27 cellular contexts compared by ENCODE assay signal in the genomic region with DNA sequence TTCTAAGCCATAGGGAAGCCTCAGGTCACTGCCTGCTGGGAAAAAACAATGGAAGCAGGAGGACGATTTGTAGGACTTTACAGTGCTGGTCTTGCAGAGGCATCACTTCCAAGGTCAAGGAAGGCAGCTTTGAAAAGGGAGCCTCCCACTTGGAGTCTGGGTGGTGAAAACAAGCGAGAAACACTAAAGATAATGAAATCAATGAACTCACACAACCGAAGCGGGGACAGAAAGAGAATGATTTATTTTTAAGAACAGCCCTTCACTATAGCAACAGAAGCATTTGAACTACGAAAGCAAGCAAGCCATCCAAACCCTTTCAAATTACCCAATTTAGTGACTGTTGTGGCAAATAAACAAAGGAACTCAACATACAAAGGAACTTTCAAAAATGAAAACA.
DNase-seq lines count a peak whose midpoint lies in the region; ATAC-seq lines count a peak whose summit lies in the region.
"Had no signal": no experiment of that assay in that cellular context is flagged by ENCODE, and none has a peak within 500 bp of the region (broad histone marks: within the 10 kb centered on the region; RNA-seq: fewer than 3 reads in every experiment).

No MANE protein-coding gene starts in this region.

- no peak for ATAC-seq in GM21786 (IDR thresholded peaks at IDR 0.05; ENCODE audit: unreplicated experiment)
- ATAC-seq: A549; K562; left lobe of liver; psoas muscle; Right ventricle myocardium inferior; stimulated activated effector memory CD8-positive, alpha-beta T cell treated with anti-CD3 and anti-CD28 coated beads, Interleukin-12 subunit alpha, Interleukin-12 subunit beta, amount 100 ng/mL, for 72 hours; WTC11 had no signal

- H3K27ac ChIP-seq in caudate nucleus (ENCODE audit: low read depth, low read length) = peak overlapping the region; percentile 59
- H3K27ac ChIP-seq: A549, ascending aorta, psoas muscle had no signal

- DNase-seq in AG08395 (ENCODE audit: low spot score) = peak; percentile 20
- DNase-seq in caudate nucleus (lab: John Stamatoyannopoulos, UW) = peak in 2 of 61 donors; percentile 4 to 18
- peak; percentile 22 for DNase-seq in globus pallidus (ENCODE audit: low spot score)
- peak; percentile 7 for DNase-seq in putamen (ENCODE audit: low spot score)
- no peak for DNase-seq in OCI-M2 (lab: John Stamatoyannopoulos, UW; ENCODE audit: unreplicated experiment)
- no peak for DNase-seq in HK-2 (ENCODE audit: unreplicated experiment)
- DNase-seq in GM19240 (ENCODE audit: insufficient read length, low spot score) = no peak
- DNase-seq: activated CD4-positive, alpha-beta T cell treated with anti-CD3 and anti-CD28 coated beads, Interleukin-2, amount 10 ng/mL, durations not matched to agents 7 days and 5 days; activated effector memory CD4-positive, alpha-beta T cell treated with anti-CD3 and anti-CD28 coated beads, Interleukin-2, amount 50 U/mL, for 16 hours; activated T-cell treated with anti-CD3 and anti-CD28 coated beads, Interleukin-2, amount 50 U/mL, for 1 hour; CD8-positive, alpha-beta memory T cell; DMS 273 treated with DMSO at 0.1 percent for 48 hours; EL; erythroblast; NCI-H1105; NCI-H2081; NCI-H526; psoas muscle; SK-N-SH had no signal

Comparison
In these comparisons a context has a peak if more than half of its experiments do, and no peak if none do; other contexts are left out.
1. DNase-seq: peak in AG08395 (single experiment), globus pallidus (single experiment) and putamen (single experiment); none in OCI-M2 (single experiment), HK-2 (single experiment) and GM19240 (single experiment).